Comparison of ENCODE assay signal across 1 cellular context in the genomic region with DNA sequence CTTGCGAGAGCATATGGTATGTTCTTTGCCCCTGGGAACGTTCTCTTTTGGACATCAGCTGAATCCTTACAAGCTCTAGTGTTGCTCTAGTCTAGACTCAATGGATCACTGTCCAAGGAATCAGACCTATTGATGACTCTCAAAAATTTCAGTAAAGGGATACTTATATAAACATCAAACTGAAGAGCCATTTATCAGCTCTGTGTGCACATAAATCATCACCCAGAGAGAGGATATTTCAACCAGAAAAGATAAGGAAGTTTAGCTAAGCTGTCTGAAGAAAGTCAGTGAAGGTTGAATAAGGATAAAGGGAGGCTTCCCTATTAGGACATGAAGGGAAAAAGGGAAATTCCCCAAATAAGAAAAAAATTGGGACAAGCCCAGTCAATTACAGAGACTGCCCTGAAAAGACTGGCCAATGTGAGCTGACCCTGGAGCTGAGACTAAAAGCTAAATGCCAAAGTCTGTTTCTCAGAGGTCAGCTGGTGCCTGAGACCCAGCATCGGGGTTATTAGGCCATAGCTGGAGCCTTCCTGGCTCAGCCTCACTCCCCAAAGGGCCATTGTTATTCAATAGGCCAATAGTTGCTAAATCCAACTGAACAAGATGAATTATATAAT.
TF ChIP-seq lines count a peak whose summit lies in the region.

No MANE protein-coding gene starts in this region.

TF ChIP-seq in liver, 16 proteins besides CTCF, POLR2A, EP300 and RAD21:
- TF ChIP-seq, protein P1, sequence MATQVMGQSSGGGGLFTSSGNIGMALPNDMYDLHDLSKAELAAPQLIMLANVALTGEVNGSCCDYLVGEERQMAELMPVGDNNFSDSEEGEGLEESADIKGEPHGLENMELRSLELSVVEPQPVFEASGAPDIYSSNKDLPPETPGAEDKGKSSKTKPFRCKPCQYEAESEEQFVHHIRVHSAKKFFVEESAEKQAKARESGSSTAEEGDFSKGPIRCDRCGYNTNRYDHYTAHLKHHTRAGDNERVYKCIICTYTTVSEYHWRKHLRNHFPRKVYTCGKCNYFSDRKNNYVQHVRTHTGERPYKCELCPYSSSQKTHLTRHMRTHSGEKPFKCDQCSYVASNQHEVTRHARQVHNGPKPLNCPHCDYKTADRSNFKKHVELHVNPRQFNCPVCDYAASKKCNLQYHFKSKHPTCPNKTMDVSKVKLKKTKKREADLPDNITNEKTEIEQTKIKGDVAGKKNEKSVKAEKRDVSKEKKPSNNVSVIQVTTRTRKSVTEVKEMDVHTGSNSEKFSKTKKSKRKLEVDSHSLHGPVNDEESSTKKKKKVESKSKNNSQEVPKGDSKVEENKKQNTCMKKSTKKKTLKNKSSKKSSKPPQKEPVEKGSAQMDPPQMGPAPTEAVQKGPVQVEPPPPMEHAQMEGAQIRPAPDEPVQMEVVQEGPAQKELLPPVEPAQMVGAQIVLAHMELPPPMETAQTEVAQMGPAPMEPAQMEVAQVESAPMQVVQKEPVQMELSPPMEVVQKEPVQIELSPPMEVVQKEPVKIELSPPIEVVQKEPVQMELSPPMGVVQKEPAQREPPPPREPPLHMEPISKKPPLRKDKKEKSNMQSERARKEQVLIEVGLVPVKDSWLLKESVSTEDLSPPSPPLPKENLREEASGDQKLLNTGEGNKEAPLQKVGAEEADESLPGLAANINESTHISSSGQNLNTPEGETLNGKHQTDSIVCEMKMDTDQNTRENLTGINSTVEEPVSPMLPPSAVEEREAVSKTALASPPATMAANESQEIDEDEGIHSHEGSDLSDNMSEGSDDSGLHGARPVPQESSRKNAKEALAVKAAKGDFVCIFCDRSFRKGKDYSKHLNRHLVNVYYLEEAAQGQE (IDR thresholded peaks at IDR 0.05) = no peak
- TF ChIP-seq RXRA (IDR thresholded peaks at IDR 0.05) = peak in 1 of 2 donors; percentile 20
- TF ChIP-seq JUND (IDR thresholded peaks at IDR 0.05) = no peak
- peak; percentile 78 for TF ChIP-seq NR2F2 (IDR thresholded peaks at IDR 0.05)
- no peak for TF ChIP-seq EGR1 (IDR thresholded peaks at IDR 0.05; ENCODE audit: low read depth in 2 of 2)
- TF ChIP-seq YY1 (IDR thresholded peaks at IDR 0.05) = no peak
- TF ChIP-seq SP1 (IDR thresholded peaks at IDR 0.05) = peak; percentile 11
